Comparison of ENCODE assay signal across 11 cellular contexts in genomic region chr18:54742654-54743053, GRCh38.
A peak's percentile ranks its signal among the peaks of the same experiment; 100 is the strongest.
DNase-seq lines count a peak whose midpoint lies in the region; ATAC-seq, FAIRE-seq and TF ChIP-seq lines count a peak whose summit lies in the region.
"Had no signal": no experiment of that assay in that cellular context is flagged by ENCODE, and none has a peak within 500 bp of the region (broad histone marks: within the 10 kb centered on the region; RNA-seq: fewer than 3 reads in every experiment).

No MANE protein-coding gene starts in this region.

- no peak overlapping the region for H3K9ac ChIP-seq in astrocyte (ENCODE audit: low read length)

- DNase-seq in G401 (ENCODE audit: low spot score) (peak; percentile 70), astrocyte (ENCODE audit: low read depth) (peak; percentile 99), left ventricle myocardium superior (peak; percentile 33), gastrocnemius medialis (peak; percentile 11), GM20000 (ENCODE audit: low spot score) (no peak), HK-2 (ENCODE audit: unreplicated experiment) (no peak), NCI-H510A treated with DMSO at 0.1 percent for 48 hours (lab: John Stamatoyannopoulos, UW) (no peak), cerebellar nuclear complex (lab: John Stamatoyannopoulos, UW) (no peak)
- DNase-seq: activated naive CD4-positive, alpha-beta T cell treated with anti-CD3 and anti-CD28 coated beads, Interleukin-2, amount 50 U/mL, for 16 hours had no signal

- no peaks in the 10 kb centered on the region for H3K27me3 Mint-ChIP-seq in astrocyte (ENCODE audit: low read depth, unreplicated experiment)

- H3K4me1 Mint-ChIP-seq in astrocyte (ENCODE audit: low read depth, unreplicated experiment), result peaks cover 9% of the 10 kb centered on the region
- H3K4me1 Mint-ChIP-seq: neural crest cell had no signal

- H3K27me3 ChIP-seq in astrocyte (ENCODE audit: insufficient read depth, low read length), result no peaks in the 10 kb centered on the region
- no peaks in the 10 kb centered on the region for H3K27me3 ChIP-seq in gastrocnemius medialis

- H3K9me3 ChIP-seq in astrocyte (ENCODE audit: insufficient read depth, low read depth, low read length) (no peaks in the 10 kb centered on the region), gastrocnemius medialis (no peaks in the 10 kb centered on the region)

- no peak overlapping the region for H2AFZ ChIP-seq in astrocyte (ENCODE audit: low read depth, low read length)

- peaks cover 2% of the 10 kb centered on the region for H3K9me3 Mint-ChIP-seq in astrocyte (ENCODE audit: unreplicated experiment)
- H3K9me3 Mint-ChIP-seq: neural crest cell had no signal

- H3K4me3 Mint-ChIP-seq in astrocyte (ENCODE audit: unreplicated experiment), result no peak overlapping the region
- H3K4me3 Mint-ChIP-seq: neural crest cell had no signal

- H3K4me3 ChIP-seq in astrocyte (ENCODE audit: insufficient read depth, low read depth, low read length), result no peak overlapping the region
- no peak overlapping the region for H3K4me3 ChIP-seq in gastrocnemius medialis
- H3K4me3 ChIP-seq: K562 had no signal

- H3K36me3 Mint-ChIP-seq in astrocyte (ENCODE audit: low read depth, unreplicated experiment), result no peaks in the 10 kb centered on the region

- TF ChIP-seq POLR2A in gastrocnemius medialis (IDR thresholded peaks at IDR 0.05), result no peak

- no peak for TF ChIP-seq CTCF in astrocyte (IDR thresholded peaks at IDR 0.05; ENCODE audit: insufficient read depth, low read depth, low read length)
- no peak for TF ChIP-seq CTCF in gastrocnemius medialis (IDR thresholded peaks at IDR 0.05 in 4 of 5, conservative IDR thresholded peaks at IDR 0.05 in 1 of 5)
- no peak for TF ChIP-seq CTCF in GM20000 (IDR thresholded peaks at IDR 0.05; ENCODE audit: extremely low read depth, missing control alignments)

- peak; percentile 98 for FAIRE-seq in astrocyte (lab: Jason Lieb, UNC)
- FAIRE-seq: K562 had no signal

- H3K4me1 ChIP-seq in astrocyte (ENCODE audit: insufficient read depth, low read length), result peaks cover 13% of the 10 kb centered on the region
- H3K4me1 ChIP-seq in gastrocnemius medialis, result no peaks in the 10 kb centered on the region

- no peaks in the 10 kb centered on the region for H4K20me1 ChIP-seq in astrocyte (ENCODE audit: insufficient read depth, low read length)

- no peak overlapping the region for H3K27ac Mint-ChIP-seq in astrocyte (ENCODE audit: unreplicated experiment)

- H3K27ac ChIP-seq in astrocyte (ENCODE audit: low read depth, low read length) (peak overlapping the region; percentile 24), gastrocnemius medialis (no peak overlapping the region)

- H3K79me2 ChIP-seq in astrocyte (ENCODE audit: insufficient read depth, low read length), result no peaks in the 10 kb centered on the region

- H3K36me3 ChIP-seq in astrocyte (ENCODE audit: insufficient read depth, low read length) (no peaks in the 10 kb centered on the region), gastrocnemius medialis (no peaks in the 10 kb centered on the region)

- intact Hi-C loops in left ventricle myocardium superior (cut with micrococcal nuclease) (no loop called here), gastrocnemius medialis (cut with DNase I; ENCODE audit: low total_unique reads) (no loop called here)

- in situ Hi-C loops in G401 (cut with HindIII; ENCODE audit: low sequenced_read_pairs) (no loop called here), gastrocnemius medialis (cut with MboI; ENCODE audit: low sequenced_read_pairs in 4 of 4) (no loop called here)

- peak; percentile 97 for ATAC-seq in left ventricle myocardium superior
- ATAC-seq in gastrocnemius medialis, result peak; percentile 18 to 39
- ATAC-seq: K562 had no signal

- H3K4me2 ChIP-seq in astrocyte (ENCODE audit: low read length), result peak overlapping the region; percentile 22

Comparison
In these comparisons a context has a peak if more than half of its experiments do, and no peak if none do; other contexts are left out.
1. DNase-seq: peak in G401 (single experiment), astrocyte (single experiment), left ventricle myocardium superior (single experiment) and gastrocnemius medialis (2 of 2); none in GM20000 (single experiment), HK-2 (single experiment), NCI-H510A treated with DMSO at 0.1 percent for 48 hours (single experiment) and cerebellar nuclear complex (0 of 2).